In genomic region chr6:113219783-113220182, GRCh38 we compare ENCODE assay signal across 21 cellular contexts.
"Had no signal": no experiment of that assay in that cellular context is flagged by ENCODE, and none has a peak within 500 bp of the region (broad histone marks: within the 10 kb centered on the region; RNA-seq: fewer than 3 reads in every experiment).

No MANE protein-coding gene starts in this region.

- H3K27ac ChIP-seq: body of pancreas, hepatocyte, neutrophil, parathyroid adenoma, upper lobe of right lung had no signal

- H3K4me2 ChIP-seq: hepatocyte had no signal

- DNase-seq: activated CD4-positive, alpha-beta T cell treated with anti-CD3 and anti-CD28 coated beads, Interleukin-2, amount 10 ng/mL, durations not matched to agents 24 days and 14 days; activated CD8-positive, alpha-beta T cell treated with anti-CD3 and anti-CD28 coated beads for 36 hours; activated naive CD4-positive, alpha-beta T cell treated with Interleukin-2 at 50 U/mL for 16 hours; activated naive CD8-positive, alpha-beta T cell treated with anti-CD3 and anti-CD28 coated beads, Interleukin-2, amount 10 ng/mL, durations not matched to agents 7 days and 5 days; activated T-cell treated with anti-CD3 and anti-CD28 coated beads, Interleukin-2, amount 50 U/mL, for 1 hour; amygdala; body of pancreas; dermis blood vessel endothelial cell; effector memory CD8-positive, alpha-beta T cell; left cardiac atrium; natural killer cell; retina; stimulated activated CD4-positive, alpha-beta T cell treated with anti-CD3 and anti-CD28 coated beads, Interleukin-12 subunit alpha, Interleukin-12 subunit beta, amount 100 ng/mL, for 4 hours; stimulated activated CD4-positive, alpha-beta T cell treated with anti-CD3 and anti-CD28 coated beads, Interleukin-1b, Interleukin-23, amount 100 ng/mL, for 48 hours; stimulated activated CD8-positive, alpha-beta memory T cell treated with anti-CD3 and anti-CD28 coated beads, Interleukin-4, amount 100 ng/mL, for 48 hours; stimulated activated naive CD4-positive, alpha-beta T cell; upper lobe of right lung had no signal

- H3K27me3 ChIP-seq: body of pancreas, hepatocyte, neutrophil, upper lobe of right lung had no signal

- H3K9me3 ChIP-seq: body of pancreas, neutrophil, upper lobe of right lung had no signal

- H3K9me3 Mint-ChIP-seq: activated CD4-positive, alpha-beta T cell treated with anti-CD3 and anti-CD28 coated beads, Interleukin-2, amount 10 ng/mL, durations not matched to agents 24 days and 14 days; activated CD8-positive, alpha-beta T cell treated with anti-CD3 and anti-CD28 coated beads for 36 hours had no signal

- H3K4me3 ChIP-seq: body of pancreas, hepatocyte, upper lobe of right lung had no signal

- H3K27ac Mint-ChIP-seq: activated CD4-positive, alpha-beta T cell treated with anti-CD3 and anti-CD28 coated beads, Interleukin-2, amount 10 ng/mL, durations not matched to agents 24 days and 14 days; activated CD8-positive, alpha-beta T cell treated with anti-CD3 and anti-CD28 coated beads for 36 hours; activated naive CD8-positive, alpha-beta T cell treated with anti-CD3 and anti-CD28 coated beads, Interleukin-2, amount 10 ng/mL, durations not matched to agents 7 days and 5 days; activated T-helper 2 cell treated with anti-CD3 and anti-CD28 coated beads, Interferon-gamma antibody, Interleukin-2, Interleukin-4, amounts not matched to agents 10 μg/mL and 5 μg/mL and 100 μg/mL, durations not matched to agents 14 hours and 24 hours and 36 hours; effector memory CD8-positive, alpha-beta T cell; natural killer cell had no signal

- H3K27me3 Mint-ChIP-seq: activated CD4-positive, alpha-beta T cell treated with anti-CD3 and anti-CD28 coated beads, Interleukin-2, amount 10 ng/mL, durations not matched to agents 24 days and 14 days; activated CD8-positive, alpha-beta T cell treated with anti-CD3 and anti-CD28 coated beads for 36 hours; activated naive CD8-positive, alpha-beta T cell treated with anti-CD3 and anti-CD28 coated beads, Interleukin-2, amount 10 ng/mL, durations not matched to agents 7 days and 5 days; effector memory CD8-positive, alpha-beta T cell had no signal

- H3K36me3 Mint-ChIP-seq: activated naive CD8-positive, alpha-beta T cell treated with anti-CD3 and anti-CD28 coated beads, Interleukin-2, amount 10 ng/mL, durations not matched to agents 7 days and 5 days; natural killer cell had no signal

- H2AFZ ChIP-seq: hepatocyte, parathyroid adenoma had no signal

- H3K4me3 Mint-ChIP-seq: activated CD4-positive, alpha-beta T cell treated with anti-CD3 and anti-CD28 coated beads, Interleukin-2, amount 10 ng/mL, durations not matched to agents 24 days and 14 days; activated CD8-positive, alpha-beta T cell treated with anti-CD3 and anti-CD28 coated beads for 36 hours; activated naive CD8-positive, alpha-beta T cell treated with anti-CD3 and anti-CD28 coated beads, Interleukin-2, amount 10 ng/mL, durations not matched to agents 7 days and 5 days; effector memory CD8-positive, alpha-beta T cell; natural killer cell had no signal

- H3K36me3 ChIP-seq: neutrophil, upper lobe of right lung had no signal

- H3K9ac ChIP-seq: parathyroid adenoma had no signal

- H3K4me1 ChIP-seq: body of pancreas, parathyroid adenoma, upper lobe of right lung had no signal

- H3K79me2 ChIP-seq: hepatocyte, parathyroid adenoma had no signal

- H3K4me1 Mint-ChIP-seq: activated CD4-positive, alpha-beta T cell treated with anti-CD3 and anti-CD28 coated beads, Interleukin-2, amount 10 ng/mL, durations not matched to agents 24 days and 14 days; activated naive CD8-positive, alpha-beta T cell treated with anti-CD3 and anti-CD28 coated beads, Interleukin-2, amount 10 ng/mL, durations not matched to agents 7 days and 5 days; natural killer cell had no signal
